Comparison of ENCODE assay signal across 13 cellular contexts in genomic region chr5:173883347-173883924, GRCh38. TPM values are rescaled to one million over a fixed set of nuclear protein-coding genes. Genes with fewer than 3 reads are reported as not detected.
DNase-seq lines count a peak whose midpoint lies in the region; ATAC-seq, FAIRE-seq and TF ChIP-seq lines count a peak whose summit lies in the region.
"Had no signal": no experiment of that assay in that cellular context is flagged by ENCODE, and none has a peak within 500 bp of the region (broad histone marks: within the 10 kb centered on the region; RNA-seq: fewer than 3 reads in every experiment).

No MANE protein-coding gene starts in this region.

- no peaks in the 10 kb centered on the region for H4K20me1 ChIP-seq in MM.1S (ENCODE audit: insufficient read depth, low read length)
- H4K20me1 ChIP-seq in HepG2 (ENCODE audit: insufficient read depth, low read length) = no peaks in the 10 kb centered on the region
- no peaks in the 10 kb centered on the region for H4K20me1 ChIP-seq in smooth muscle cell (ENCODE audit: low read depth)

- no peak for TF ChIP-seq POLR2A in HepG2 (IDR thresholded peaks at IDR 0.05; ENCODE audit: insufficient read depth in 1 of 2, low read depth in 2 of 2, low read length in 2 of 2)
- TF ChIP-seq POLR2A in thyroid gland (IDR thresholded peaks at IDR 0.05) = peak in 1 of 2 donors; percentile 18

- in situ Hi-C loops in HepG2 (cut with HindIII; ENCODE audit: extremely low pct_ligation_motif_present, low pct_unique_long_range_greater_than_20kb) = no loop called here

- peaks cover 41% of the 10 kb centered on the region for H3F3A ChIP-seq in MM.1S (ENCODE audit: insufficient read depth, low read length)
- no peaks in the 10 kb centered on the region for H3F3A ChIP-seq in smooth muscle cell (ENCODE audit: low read depth)

- H3K9me2 ChIP-seq in MM.1S (replicated peaks; ENCODE audit: insufficient read depth, low read length) = no peaks in the 10 kb centered on the region

- POLR2A ChIA-PET in HepG2 (lab: Yijun Ruan, JAX) = interaction anchor here (1.4 kb wide), 1 partner anchor 57 kb away, joined by 5 read pairs; no protein-coding TSS in a partner anchor

- no peaks in the 10 kb centered on the region for H3K27me3 ChIP-seq in MM.1S (replicated peaks; ENCODE audit: insufficient read depth, low read length)
- no peaks in the 10 kb centered on the region; the same call in 1 of the 2 replicates for H3K27me3 ChIP-seq in SJSA1 (replicated peaks)
- no peaks in the 10 kb centered on the region for H3K27me3 ChIP-seq in HepG2 (ENCODE audit: control insufficient read depth in 1 of 2, insufficient read depth in 2 of 2, low read length in 2 of 2)
- no peaks in the 10 kb centered on the region for H3K27me3 ChIP-seq in thyroid gland
- no peaks in the 10 kb centered on the region for H3K27me3 ChIP-seq in WERI-Rb-1 (ENCODE audit: insufficient read depth, low read depth, severe bottlenecking)
- no peaks in the 10 kb centered on the region for H3K27me3 ChIP-seq in smooth muscle cell (ENCODE audit: low read depth)

- peaks cover 48% of the 10 kb centered on the region for H3K4me1 ChIP-seq in MM.1S (ENCODE audit: low read length)
- peaks cover 40% of the 10 kb centered on the region for H3K4me1 ChIP-seq in SJSA1 (replicated peaks)
- peaks cover 56% of the 10 kb centered on the region for H3K4me1 ChIP-seq in HepG2 (ENCODE audit: insufficient read depth, low read length)
- H3K4me1 ChIP-seq in thyroid gland = peaks cover 29 to 45% of the 10 kb centered on the region in 2 donors
- H3K4me1 ChIP-seq in smooth muscle cell (ENCODE audit: low read depth) = no peaks in the 10 kb centered on the region

- H3K4me3 ChIP-seq in MM.1S (ENCODE audit: low read length) (no peak overlapping the region), SJSA1 (no peak overlapping the region), HepG2 (replicated peaks in 1 of 3; ENCODE audit: insufficient read depth in 1 of 3, low read depth in 2 of 3, low read length in 3 of 3) (no peak overlapping the region), thyroid gland (replicated peaks in 1 of 3) (no peak overlapping the region), WERI-Rb-1 (ENCODE audit: low read depth, low read length) (no peak overlapping the region), smooth muscle cell (no peak overlapping the region)

- ATAC-seq in HepG2 (no peak), GM19023 (IDR thresholded peaks at IDR 0.05; ENCODE audit: unreplicated experiment) (no peak)

- H2AFZ ChIP-seq in MM.1S (ENCODE audit: low read length) (no peak overlapping the region), HepG2 (ENCODE audit: low read length) (no peak overlapping the region), smooth muscle cell (ENCODE audit: low read depth) (no peak overlapping the region)

- 77% methylated on average over 3 of the region's 3 CpGs for WGBS in HepG2 (ENCODE audit: low lambda C conversion rate)
- 45 to 54% methylated on average over 3 of the region's 3 CpGs for WGBS in thyroid gland, 2 donors
- WGBS in smooth muscle cell (ENCODE audit: low lambda C conversion rate) = 98% methylated on average over 3 of the region's 3 CpGs

- BruUV-seq in HepG2 (replicated peaks; lab: Mats Ljungman, UMichigan) = no TSS peak

- H3K9ac ChIP-seq in MM.1S (ENCODE audit: low read length) (peak overlapping the region; percentile 0; the same call in 1 of the 2 replicates), HepG2 (ENCODE audit: insufficient read depth, low read depth, low read length) (no peak overlapping the region), smooth muscle cell (ENCODE audit: low read depth) (no peak overlapping the region)

- CTCF ChIA-PET in HepG2 (lab: Yijun Ruan, JAX; ENCODE audit: low intra/inter-chr PET ratio, low total read pairs) = no interaction called here

- H3K9me3 ChIP-seq in MM.1S (replicated peaks; ENCODE audit: insufficient read depth, low read length) (no peaks in the 10 kb centered on the region), SJSA1 (replicated peaks) (no peaks in the 10 kb centered on the region), HepG2 (ENCODE audit: low read length) (no peaks in the 10 kb centered on the region), thyroid gland (no peaks in the 10 kb centered on the region), WERI-Rb-1 (ENCODE audit: severe bottlenecking) (no peaks in the 10 kb centered on the region), smooth muscle cell (replicated peaks; ENCODE audit: low read depth) (no peaks in the 10 kb centered on the region)
- H3K9me3 ChIP-seq: Caco-2 had no signal

- no peaks in the 10 kb centered on the region for H3K36me3 ChIP-seq in MM.1S (replicated peaks; ENCODE audit: insufficient read depth, low read length)
- H3K36me3 ChIP-seq in SJSA1 = no peaks in the 10 kb centered on the region
- H3K36me3 ChIP-seq in HepG2 (replicated peaks in 1 of 2; ENCODE audit: control insufficient read depth in 1 of 2, insufficient read depth in 2 of 2, low read length in 2 of 2) = no peaks in the 10 kb centered on the region
- H3K36me3 ChIP-seq in thyroid gland = no peaks in the 10 kb centered on the region
- H3K36me3 ChIP-seq in WERI-Rb-1 = no peaks in the 10 kb centered on the region
- H3K36me3 ChIP-seq in smooth muscle cell (ENCODE audit: low read depth) = no peaks in the 10 kb centered on the region

- H3K79me2 ChIP-seq in MM.1S (ENCODE audit: low read length) (peaks cover 24% of the 10 kb centered on the region), HepG2 (ENCODE audit: insufficient read depth, low read length) (no peaks in the 10 kb centered on the region), smooth muscle cell (ENCODE audit: low read depth) (peaks cover 2% of the 10 kb centered on the region)

- TF ChIP-seq RAD21 in HepG2 (CRISPR knock-in tag; IDR thresholded peaks at IDR 0.05) = no peak

- peak; percentile 4 for FAIRE-seq in HepG2 (lab: Jason Lieb, UNC)

- intact Hi-C loops in HepG2 (cut with micrococcal nuclease; ENCODE audit: unreplicated experiment) = no loop called here
- intact Hi-C loops in thyroid gland (cut with DNase I) = no loop called here

- peak overlapping the region; percentile 73; the same call in 1 of the 2 replicates for H3K4me2 ChIP-seq in MM.1S (ENCODE audit: low read depth, low read length)
- H3K4me2 ChIP-seq in HepG2 (ENCODE audit: low read depth, low read length) = peak overlapping the region; percentile 30; the same call in 1 of the 2 replicates
- H3K4me2 ChIP-seq in smooth muscle cell = no peak overlapping the region

- TF ChIP-seq EP300 in HepG2 (IDR thresholded peaks at IDR 0.05; ENCODE audit: low read depth in 2 of 2, low read length in 2 of 2) (no peak), HepG2 (CRISPR knock-in tag; IDR thresholded peaks at IDR 0.05; ENCODE audit: borderline replicate concordance) (no peak)

- TF ChIP-seq CTCF in MM.1S (IDR thresholded peaks at IDR 0.05; ENCODE audit: low read length) = no peak
- TF ChIP-seq CTCF in HepG2 (CRISPR knock-in tag; IDR thresholded peaks at IDR 0.05) = no peak
- TF ChIP-seq CTCF in thyroid gland (IDR thresholded peaks at IDR 0.05) = no peak
- TF ChIP-seq CTCF in WERI-Rb-1 (IDR thresholded peaks at IDR 0.05; ENCODE audit: low read depth, low read length) = no peak
- no peak for TF ChIP-seq CTCF in smooth muscle cell (IDR thresholded peaks at IDR 0.05; ENCODE audit: borderline replicate concordance, insufficient read depth, poor library complexity, severe bottlenecking)

- DNase-seq in MM.1S = no peak
- no peak for DNase-seq in SJSA1 (ENCODE audit: low read depth in 1 of 2, low spot score in 2 of 2)
- DNase-seq in HepG2 (ENCODE audit: low spot score) = no peak
- DNase-seq in thyroid gland = peak; percentile 45 to 56
- DNase-seq in WERI-Rb-1 = no peak
- DNase-seq in smooth muscle cell (lab: John Stamatoyannopoulos, UW; ENCODE audit: unreplicated experiment) = no peak
- DNase-seq: Caco-2; CD4-positive, CD25-positive, alpha-beta regulatory T cell; H7; NCI-H187; NCI-H526 treated with DMSO at 0.1 percent for 48 hours; NK-92 treated with Interleukin-12 subunit alpha and Interleukin-12 subunit beta, amount 100 ng/mL, for 24 hours had no signal

- peak overlapping the region; percentile 87; the same call in 1 of the 2 replicates for H3K27ac ChIP-seq in MM.1S (ENCODE audit: low read length)
- H3K27ac ChIP-seq in SJSA1 = peak overlapping the region; percentile 71
- no peak overlapping the region for H3K27ac ChIP-seq in HepG2 (ENCODE audit: extremely low read length, insufficient read depth, low read length)
- peak overlapping the region; percentile 9 to 66 (median 63) for H3K27ac ChIP-seq in thyroid gland
- H3K27ac ChIP-seq in WERI-Rb-1 = no peak overlapping the region
- H3K27ac ChIP-seq in smooth muscle cell (ENCODE audit: low read depth) = no peak overlapping the region

TF ChIP-seq in HepG2, 621 proteins besides CTCF, POLR2A, EP300 and RAD21 (continues in another document):
- peak; percentile 16; the same call in 1 of the 2 replicates for TF ChIP-seq SAP130 (CRISPR knock-in tag; IDR thresholded peaks at IDR 0.05; ENCODE audit: low read depth)
- TF ChIP-seq ESRRA (CRISPR knock-in tag; IDR thresholded peaks at IDR 0.05; ENCODE audit: low read depth) = 0 out of 2 replicates have a peak, but pooled peaks have one; percentile 55
- TF ChIP-seq ZNF331 (CRISPR knock-in tag; IDR thresholded peaks at IDR 0.05) = no peak

RNA-seq across cellular contexts. Expression of gene CPEB4, which starts 4.7 kb away (rescaled TPM):
- 23.4 and 27.1 TPM in 2 replicates for total RNA-seq in SJSA1 (2014; rRNA removed; shearing (Covaris generic))
- total RNA-seq in HepG2 (2016; rRNA removed; fragmentation: Illumina TruSeq; extraction: Trizol) (7.7 and 8.3 TPM in 2 replicates), thyroid gland (10 to 100 TPM; 51.5 to 69.5 (median 66.1) TPM), smooth muscle cell (30.7 and 38.5 TPM in 2 replicates)
- 1.8 and 3.2 TPM in 2 replicates for total RNA-seq in HepG2 (2016; cell fraction: cytosol; rRNA removed; fragmentation: Illumina TruSeq; extraction: Trizol; ENCODE audit: low read depth)
- total RNA-seq in HepG2 (2016; cell fraction: insoluble cytoplasmic fraction; rRNA removed; fragmentation: Illumina TruSeq; extraction: Trizol) = 8.3 and 11.9 TPM in 2 replicates
- 3.4 and 3.7 TPM in 2 replicates for total RNA-seq in HepG2 (2016; cell fraction: membrane; rRNA removed; fragmentation: Illumina TruSeq; extraction: Trizol)
- 13.4 and 15.2 TPM in 2 replicates for total RNA-seq in HepG2 (2016; cell fraction: nucleus; rRNA removed; fragmentation: Illumina TruSeq; extraction: Trizol)
- polyA plus RNA-seq in HepG2 (2011; rRNA removed) (25.0 and 26.7 TPM in 2 replicates), smooth muscle cell (5.1 and 8.0 TPM in 2 replicates)
- polyA plus RNA-seq in HepG2 (2011; cell fraction: cytosol; rRNA removed) = 15.9 and 21.3 TPM in 2 replicates
- polyA plus RNA-seq in HepG2 (2011; cell fraction: nucleus; rRNA removed) = 38.4 and 39.5 TPM in 2 replicates
- polyA plus RNA-seq in HepG2 (2012) = 21.1 and 22.8 TPM in 2 replicates
- polyA plus RNA-seq in HepG2 (2016; cell fraction: cytosol; fragmentation: Illumina TruSeq; extraction: Trizol; ENCODE audit: low read depth) = 0.06 and 0.08 TPM in 2 replicates
- 5.3 and 5.4 TPM in 2 replicates for polyA plus RNA-seq in HepG2 (2016; cell fraction: insoluble cytoplasmic fraction; fragmentation: Illumina TruSeq; extraction: Trizol; ENCODE audit: low read depth)
- 0.40 and 0.56 TPM in 2 replicates for polyA plus RNA-seq in HepG2 (2016; cell fraction: membrane; fragmentation: Illumina TruSeq; extraction: Trizol; ENCODE audit: low read depth)
- 8.8 and 10.3 TPM in 2 replicates for polyA plus RNA-seq in HepG2 (2016; cell fraction: nucleus; fragmentation: Illumina TruSeq; extraction: Trizol; ENCODE audit: insufficient read depth, low read depth)
- 100 and 104 TPM in 2 replicates for polyA minus RNA-seq in HepG2 (2011; rRNA and poly(A)+ RNA removed; ENCODE audit: low replicate concordance)
- 49.4 and 55.2 TPM in 2 replicates for polyA minus RNA-seq in HepG2 (2011; cell fraction: cytosol; rRNA and poly(A)+ RNA removed)
- 151 and 216 TPM in 2 replicates for polyA minus RNA-seq in HepG2 (2011; cell fraction: nucleus; rRNA and poly(A)+ RNA removed)

Comparison
In these comparisons a context has a peak if more than half of its experiments do, and no peak if none do; other contexts are left out.
1. DNase-seq: peak in thyroid gland (2 of 2); none in MM.1S (single experiment), SJSA1 (0 of 2), HepG2 (single experiment), WERI-Rb-1 (single experiment) and smooth muscle cell (single experiment).
2. H3K27ac ChIP-seq: peak in MM.1S (single experiment), SJSA1 (single experiment) and thyroid gland (3 of 3); none in HepG2 (single experiment), WERI-Rb-1 (single experiment) and smooth muscle cell (single experiment).